In genomic region chr6:129490551-129491245, GRCh38 we compare ENCODE assay signal across 8 cellular contexts.
A peak's percentile ranks its signal among the peaks of the same experiment; 100 is the strongest.
DNase-seq lines count a peak whose midpoint lies in the region; ATAC-seq and TF ChIP-seq lines count a peak whose summit lies in the region.

No MANE protein-coding gene starts in this region.

- H3K9me3 ChIP-seq in OCI-LY3 (ENCODE audit: insufficient read depth, low read length), result no peaks in the 10 kb centered on the region

- ATAC-seq in GM18519 (IDR thresholded peaks at IDR 0.05; ENCODE audit: low FRiP score, unreplicated experiment) (peak; percentile 85), HG02938 (IDR thresholded peaks at IDR 0.05; ENCODE audit: unreplicated experiment) (peak; percentile 90)

- peak overlapping the region; percentile 85 for H2AFZ ChIP-seq in OCI-LY3 (ENCODE audit: low read depth, low read length)

- no peaks in the 10 kb centered on the region for H3K79me2 ChIP-seq in OCI-LY3 (ENCODE audit: low read length)

- peak overlapping the region; percentile 75 for H3K9ac ChIP-seq in OCI-LY3 (ENCODE audit: low read length)

- H3K4me2 ChIP-seq in OCI-LY3 (ENCODE audit: low read length), result peak overlapping the region; percentile 92

- peak overlapping the region; percentile 75 for H3K4me3 ChIP-seq in OCI-LY3 (ENCODE audit: low read length)
- H3K4me3 ChIP-seq in fibroblast of pulmonary artery (replicated peaks; ENCODE audit: low read depth, low read length), result peak overlapping the region; percentile 55

- DNase-seq in activated T-cell treated with anti-CD3 and anti-CD28 coated beads, Interleukin-2, amount 50 U/mL, for 48 hours, result peak; percentile 54 to 68
- DNase-seq in fibroblast of pulmonary artery (ENCODE audit: low read depth) (peak; percentile 97), pons (ENCODE audit: low spot score) (peak; percentile 73), T1000 (lab: John Stamatoyannopoulos, UW) (no peak), NCI-H2171 treated with DMSO at 0.1 percent for 48 hours (lab: John Stamatoyannopoulos, UW) (no peak)

- H3K36me3 ChIP-seq in OCI-LY3 (replicated peaks; ENCODE audit: low read depth, low read length), result no peaks in the 10 kb centered on the region

- peaks cover 24% of the 10 kb centered on the region for H3K4me1 ChIP-seq in OCI-LY3 (ENCODE audit: low read length)

- H4K20me1 ChIP-seq in OCI-LY3 (ENCODE audit: insufficient read depth, low read length), result no peaks in the 10 kb centered on the region

- H3K27me3 ChIP-seq in OCI-LY3 (ENCODE audit: low read depth, low read length), result no peaks in the 10 kb centered on the region

- TF ChIP-seq CTCF in OCI-LY3 (IDR thresholded peaks at IDR 0.05; ENCODE audit: low read depth, low read length) (no peak), fibroblast of pulmonary artery (IDR thresholded peaks at IDR 0.05; ENCODE audit: low read length, missing control alignments) (no peak)

- H3K27ac ChIP-seq in OCI-LY3 (ENCODE audit: low read length), result peak overlapping the region; percentile 81

Comparison
In these comparisons a context has a peak if more than half of its experiments do, and no peak if none do; other contexts are left out.
1. DNase-seq: peak in activated T-cell treated with anti-CD3 and anti-CD28 coated beads, Interleukin-2, amount 50 U/mL, for 48 hours (2 of 2), fibroblast of pulmonary artery (single experiment) and pons (single experiment); none in T1000 (single experiment) and NCI-H2171 treated with DMSO at 0.1 percent for 48 hours (single experiment).